ENCODE assay signal across 28 cellular contexts in the genomic region with DNA sequence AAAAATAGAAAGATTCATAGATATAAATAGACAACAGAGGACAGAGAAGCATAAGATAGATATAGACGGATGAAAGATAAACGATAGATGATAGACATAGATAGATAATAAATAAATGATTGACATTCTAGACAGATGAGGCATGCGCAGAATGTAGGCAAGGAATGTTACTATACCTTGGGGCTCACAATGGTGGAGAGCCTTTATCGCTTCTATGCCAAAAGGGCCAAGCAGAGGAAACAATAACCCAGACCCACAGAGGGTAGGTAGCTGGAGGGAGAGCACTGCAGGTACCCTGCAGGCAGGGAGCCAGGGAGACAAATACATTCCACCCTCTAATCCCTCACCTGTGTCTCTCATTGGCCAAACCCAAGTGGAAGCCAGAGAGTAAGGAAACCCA.
"Had no signal": no experiment of that assay in that cellular context is flagged by ENCODE, and none has a peak within 500 bp of the region (broad histone marks: within the 10 kb centered on the region; RNA-seq: fewer than 3 reads in every experiment).

No MANE protein-coding gene starts in this region.

- H3K27ac ChIP-seq: colonic mucosa, coronary artery, dorsolateral prefrontal cortex, epithelial cell of prostate, esophagus muscularis mucosa, esophagus squamous epithelium, foreskin keratinocyte, gastrocnemius medialis, gastroesophageal sphincter, heart left ventricle, heart right ventricle had no signal

- H3K36me3 ChIP-seq: colonic mucosa, gastrocnemius medialis, gastroesophageal sphincter had no signal

- FAIRE-seq: colon, endometrium, endothelial cell of umbilical vein, frontal cortex had no signal

- DNase-seq: colonic mucosa; cortex of kidney; dermis blood vessel endothelial cell; dorsolateral prefrontal cortex; effector CD4-positive, alpha-beta T cell; effector CD8-positive, alpha-beta T cell; effector memory CD4-positive, alpha-beta T cell; effector memory CD8-positive, alpha-beta T cell; endodermal cell; erythroblast; esophagus squamous epithelium; foreskin fibroblast; foreskin keratinocyte; foreskin melanocyte; gastrocnemius medialis; glutamatergic neuron; head of caudate nucleus; heart left ventricle; heart right ventricle had no signal

- H3K4me3 ChIP-seq: colonic mucosa, coronary artery, dorsolateral prefrontal cortex, esophagus muscularis mucosa, esophagus squamous epithelium, gastrocnemius medialis, gastroesophageal sphincter, heart left ventricle, heart right ventricle had no signal

- H3K27me3 ChIP-seq: colonic mucosa, heart left ventricle had no signal

- ATAC-seq: effector memory CD8-positive, alpha-beta T cell; esophagus mucosa; foreskin keratinocyte; gastrocnemius medialis; gastroesophageal sphincter; heart left ventricle; heart right ventricle had no signal

- H3K9me3 ChIP-seq: colonic mucosa had no signal

- H3K4me1 ChIP-seq: colonic mucosa, esophagus muscularis mucosa, esophagus squamous epithelium, foreskin keratinocyte, gastrocnemius medialis, gastroesophageal sphincter, heart left ventricle, heart right ventricle had no signal
